8 cellular contexts compared by ENCODE assay signal in genomic region chr5:146533260-146533857, GRCh38. TPM values are rescaled to one million over a fixed set of nuclear protein-coding genes. Genes with fewer than 3 reads are reported as not detected.
DNase-seq lines count a peak whose midpoint lies in the region; ATAC-seq and TF ChIP-seq lines count a peak whose summit lies in the region.

No MANE protein-coding gene starts in this region.

- intact Hi-C loops in ascending aorta (cut with DNase I): loop anchor here (1.0 to 2.0 kb wide), 2 partner anchors 433 to 655 kb away; no protein-coding TSS in a partner anchor

- ATAC-seq in GM18499 (IDR thresholded peaks at IDR 0.05; ENCODE audit: insufficient read depth, unreplicated experiment) (peak; percentile 96), HG02884 (IDR thresholded peaks at IDR 0.05; ENCODE audit: unreplicated experiment) (peak; percentile 98)

- H3K4me1 ChIP-seq in ascending aorta: no peaks in the 10 kb centered on the region

- no peaks in the 10 kb centered on the region for H3K9me3 ChIP-seq in ascending aorta

- no peak overlapping the region for H3K4me3 ChIP-seq in ascending aorta

- H3K36me3 ChIP-seq in ascending aorta: no peaks in the 10 kb centered on the region

- DNase-seq in 8988T (peak; percentile 37), NCI-H146 treated with DMSO at 0.1 percent for 48 hours (lab: John Stamatoyannopoulos, UW; ENCODE audit: unreplicated experiment) (peak; percentile 42), T-helper 2 cell (peak; percentile 16 to 84 (median 49)), ascending aorta (ENCODE audit: low spot score in 2 of 2) (peak in 1 of 2 donors; percentile 76), iPS DF 19.7 (ENCODE audit: low read depth, low spot score) (peak; percentile 65)
- DNase-seq in stimulated activated CD4-positive, alpha-beta T cell treated with anti-CD3 and anti-CD28 coated beads, Interleukin-12 subunit alpha, Interleukin-12 subunit beta, amount 100 ng/mL, for 4 hours: peak; percentile 69

- no peaks in the 10 kb centered on the region for H3K27me3 ChIP-seq in ascending aorta

- H3K27ac ChIP-seq in ascending aorta: no peak overlapping the region

- TF ChIP-seq CTCF in ascending aorta (IDR thresholded peaks at IDR 0.05): peak; percentile 56 to 87 (median 79)

RNA-seq across cellular contexts. Expression of gene GPR151, which starts 17.4 kb away (rescaled TPM):
- not detected for total RNA-seq in ascending aorta
